ENCODE assay signal across 8 cellular contexts in genomic region chr1:176559474-176560390, GRCh38.
DNase-seq lines count a peak whose midpoint lies in the region; ATAC-seq and TF ChIP-seq lines count a peak whose summit lies in the region.

No MANE protein-coding gene starts in this region.

- H3K27ac ChIP-seq in mesendoderm (ENCODE audit: low read depth, low read length), result no peak overlapping the region
- no peak overlapping the region for H3K27ac ChIP-seq in CD8-positive, alpha-beta T cell (ENCODE audit: low read depth, low read length)

- TF ChIP-seq CTCF in LNCAP (IDR thresholded peaks at IDR 0.05), result peak; percentile 97
- peak; percentile 82 for TF ChIP-seq CTCF in endothelial cell (IDR thresholded peaks at IDR 0.05; ENCODE audit: unreplicated experiment)
- no peak for TF ChIP-seq CTCF in CD8-positive, alpha-beta T cell (IDR thresholded peaks at IDR 0.05)

- H3K56ac ChIP-seq in mesendoderm (ENCODE audit: low read length), result no peak overlapping the region

- H2BK120ac ChIP-seq in mesendoderm (ENCODE audit: low read depth, low read length), result no peak overlapping the region

- intact Hi-C loops in CD8-positive, alpha-beta T cell (cut with DNase I, micrococcal nuclease), result no loop called here

- H3K4me1 ChIP-seq in mesendoderm (ENCODE audit: control insufficient read depth, low read depth, low read length), result peaks cover 2% of the 10 kb centered on the region
- H3K4me1 ChIP-seq in CD8-positive, alpha-beta T cell (ENCODE audit: insufficient read depth, low read length), result no peaks in the 10 kb centered on the region

- H3K4me3 Mint-ChIP-seq in endothelial cell (ENCODE audit: unreplicated experiment), result no peak overlapping the region
- H3K4me3 Mint-ChIP-seq in CD8-positive, alpha-beta T cell, result no peak overlapping the region

- CTCF ChIA-PET in CD8-positive, alpha-beta T cell (lab: Charles Lee), result interaction anchor here (2.0 kb wide), 1 partner anchor 18 kb away, joined by 6 read pairs; no protein-coding TSS in a partner anchor

- no peaks in the 10 kb centered on the region for H3K27me3 ChIP-seq in mesendoderm (ENCODE audit: insufficient read depth, low read length, poor library complexity)
- no peaks in the 10 kb centered on the region for H3K27me3 ChIP-seq in CD8-positive, alpha-beta T cell (ENCODE audit: insufficient read depth, low read length)

- no CpG with 5 or more reads among the region's 10 CpGs for WGBS in mesendoderm (ENCODE audit: extremely low coverage, insufficient coverage, low lambda C conversion rate)

- H3K79me1 ChIP-seq in mesendoderm (ENCODE audit: low read length), result no peaks in the 10 kb centered on the region

- H3K18ac ChIP-seq in mesendoderm (ENCODE audit: low read length), result no peak overlapping the region

- H3K27ac Mint-ChIP-seq in endothelial cell (ENCODE audit: unreplicated experiment), result no peak overlapping the region
- H3K27ac Mint-ChIP-seq in CD8-positive, alpha-beta T cell, result no peak overlapping the region

- H3K9ac ChIP-seq in mesendoderm (ENCODE audit: low read length), result no peak overlapping the region

- H3K23ac ChIP-seq in mesendoderm (ENCODE audit: low read length), result no peak overlapping the region

- no peak overlapping the region for H4K8ac ChIP-seq in mesendoderm (ENCODE audit: low read depth, low read length)

- H3K4me3 ChIP-seq in mesendoderm (ENCODE audit: low read length), result no peak overlapping the region
- no peak overlapping the region for H3K4me3 ChIP-seq in CD8-positive, alpha-beta T cell (ENCODE audit: low read depth, low read length)

- DNase-seq in activated CD4-positive, alpha-beta T cell treated with anti-CD3 and anti-CD28 coated beads for 48 hours, result peak; percentile 28
- DNase-seq in activated CD4-positive, alpha-beta T cell treated with anti-CD3 and anti-CD28 coated beads, Interleukin-2, amount 50 U/mL, for 1 hour, result no peak
- DNase-seq in SHP77 treated with DMSO at 0.1 percent for 48 hours (lab: John Stamatoyannopoulos, UW), result peak; percentile 50
- DNase-seq in endothelial cell (ENCODE audit: low spot score), result peak; percentile 68
- DNase-seq in mesendoderm, result peak; percentile 84
- DNase-seq in CD8-positive, alpha-beta T cell, result no peak

- H3K4ac ChIP-seq in mesendoderm (ENCODE audit: low read depth, low read length), result no peak overlapping the region

- no peak overlapping the region for H2BK15ac ChIP-seq in mesendoderm (replicated peaks; ENCODE audit: low read depth)

- no peaks in the 10 kb centered on the region for H3K4me1 Mint-ChIP-seq in endothelial cell (ENCODE audit: unreplicated experiment)
- H3K4me1 Mint-ChIP-seq in CD8-positive, alpha-beta T cell (ENCODE audit: low read depth), result no peaks in the 10 kb centered on the region

- no peaks in the 10 kb centered on the region for H3K36me3 ChIP-seq in mesendoderm (ENCODE audit: control insufficient read depth, insufficient read depth, low read length)
- H3K36me3 ChIP-seq in CD8-positive, alpha-beta T cell (ENCODE audit: insufficient read depth, low read length), result no peaks in the 10 kb centered on the region

- no peaks in the 10 kb centered on the region for H3K9me3 Mint-ChIP-seq in endothelial cell (ENCODE audit: unreplicated experiment)
- peaks cover 2% of the 10 kb centered on the region for H3K9me3 Mint-ChIP-seq in CD8-positive, alpha-beta T cell

- H3K4me2 ChIP-seq in mesendoderm (ENCODE audit: low read length), result no peak overlapping the region

- H3K27me3 Mint-ChIP-seq in endothelial cell (ENCODE audit: unreplicated experiment), result no peaks in the 10 kb centered on the region
- H3K27me3 Mint-ChIP-seq in CD8-positive, alpha-beta T cell (ENCODE audit: low read depth), result peaks cover 3% of the 10 kb centered on the region

- no peak overlapping the region for H2BK5ac ChIP-seq in mesendoderm (ENCODE audit: low read length)

- ATAC-seq in GM21576 (IDR thresholded peaks at IDR 0.05; ENCODE audit: unreplicated experiment), result peak; percentile 77
- no peak for ATAC-seq in CD8-positive, alpha-beta T cell

- no peaks in the 10 kb centered on the region for H3K9me3 ChIP-seq in CD8-positive, alpha-beta T cell (ENCODE audit: low read length)

- POLR2A ChIA-PET in CD8-positive, alpha-beta T cell (lab: Charles Lee), result interaction anchor here (0.9 kb wide), 1 partner anchor 9 kb away, joined by 3 read pairs; no protein-coding TSS in a partner anchor

- no peaks in the 10 kb centered on the region for H3K79me2 ChIP-seq in mesendoderm (ENCODE audit: control insufficient read depth, insufficient read depth, low read length)

- H2AK5ac ChIP-seq in mesendoderm (ENCODE audit: low read length), result no peak overlapping the region

- H3K36me3 Mint-ChIP-seq in endothelial cell (ENCODE audit: low read depth, unreplicated experiment), result no peaks in the 10 kb centered on the region
- H3K36me3 Mint-ChIP-seq in CD8-positive, alpha-beta T cell, result no peaks in the 10 kb centered on the region

- H4K5ac ChIP-seq in mesendoderm (ENCODE audit: low read length), result no peak overlapping the region

Comparison
In these comparisons a context has a peak if more than half of its experiments do, and no peak if none do; other contexts are left out.
1. DNase-seq: peak in activated CD4-positive, alpha-beta T cell treated with anti-CD3 and anti-CD28 coated beads for 48 hours (single experiment), SHP77 treated with DMSO at 0.1 percent for 48 hours (single experiment), endothelial cell (single experiment) and mesendoderm (single experiment); none in activated CD4-positive, alpha-beta T cell treated with anti-CD3 and anti-CD28 coated beads, Interleukin-2, amount 50 U/mL, for 1 hour (single experiment) and CD8-positive, alpha-beta T cell (0 of 7).